In genomic region chr18:23231340-23232021, GRCh38 we compare ENCODE assay signal across 1 cellular context.
TF ChIP-seq lines count a peak whose summit lies in the region.

No MANE protein-coding gene starts in this region.

TF ChIP-seq in GM12878, 131 proteins besides CTCF, POLR2A, EP300 and RAD21 (continued from another document and continues in another):
- TF ChIP-seq ZBTB40 (IDR thresholded peaks at IDR 0.05; ENCODE audit: borderline replicate concordance) (peak; percentile 50; the same call in 1 of the 2 replicates), ETV6 (conservative IDR thresholded peaks at IDR 0.05 in 1 of 2, IDR thresholded peaks at IDR 0.05 in 1 of 2; ENCODE audit: borderline replicate concordance in 1 of 2, low read depth in 1 of 2) (peak in 1 of 2 experiments; percentile 95; a peak in 2 of 4 replicates), KAT2A (conservative IDR thresholded peaks at IDR 0.05; ENCODE audit: control insufficient read depth, low read depth, low read length) (no peak), SMAD5 (IDR thresholded peaks at IDR 0.05; ENCODE audit: low read depth) (no peak), SMARCA5 (IDR thresholded peaks at IDR 0.05) (no peak), MLLT1 (IDR thresholded peaks at IDR 0.05) (peak; percentile 94), ZNF592 (IDR thresholded peaks at IDR 0.05) (peak; percentile 98), HDAC2 (IDR thresholded peaks at IDR 0.05) (no peak), STAT3 (IDR thresholded peaks at IDR 0.05; ENCODE audit: low read depth, low read length) (peak; percentile 100), MXI1 (IDR thresholded peaks at IDR 0.05; ENCODE audit: low read depth, low read length) (peak; percentile 73), TARDBP (IDR thresholded peaks at IDR 0.05; ENCODE audit: borderline replicate concordance) (peak; percentile 75; the same call in 1 of the 2 replicates), CHD1 (IDR thresholded peaks at IDR 0.05; ENCODE audit: low read depth, low read length) (no peak), CEBPB (IDR thresholded peaks at IDR 0.05; ENCODE audit: borderline replicate concordance in 1 of 2, low read depth in 2 of 2, low read length in 2 of 2) (peak; percentile 57 to 91; a peak in 2 of 4 replicates), USF2 (IDR thresholded peaks at IDR 0.05; ENCODE audit: borderline replicate concordance, low read depth, low read length) (peak; percentile 81), CREB1 (IDR thresholded peaks at IDR 0.05; ENCODE audit: low read depth) (peak; percentile 96), ZNF384 (IDR thresholded peaks at IDR 0.05; ENCODE audit: borderline replicate concordance, low read depth, low read length) (peak; percentile 57; the same call in 1 of the 2 replicates), SMAD1 (IDR thresholded peaks at IDR 0.05; ENCODE audit: low read depth, partially characterized antibody) (peak; percentile 91), TAF1 (IDR thresholded peaks at IDR 0.05; ENCODE audit: borderline replicate concordance, low read depth, low read length) (peak; percentile 30; the same call in 1 of the 2 replicates), CBFB (IDR thresholded peaks at IDR 0.05; ENCODE audit: low read depth) (peak; percentile 94), NBN (IDR thresholded peaks at IDR 0.05) (peak; percentile 99), ATF7 (IDR thresholded peaks at IDR 0.05; ENCODE audit: low read depth) (peak; percentile 100), ZNF274 (IDR thresholded peaks at IDR 0.05; ENCODE audit: insufficient read depth, insufficient read length) (no peak), ATF2 (IDR thresholded peaks at IDR 0.05; ENCODE audit: low read length) (peak; percentile 100), SREBF1 (IDR thresholded peaks at IDR 0.05; ENCODE audit: low read length) (peak; percentile 68; the same call in 1 of the 2 replicates), EED (IDR thresholded peaks at IDR 0.05; ENCODE audit: low read depth) (peak; percentile 98), RFX5 (IDR thresholded peaks at IDR 0.05; ENCODE audit: low read depth, low read length) (no peak), TBL1XR1 (IDR thresholded peaks at IDR 0.05; ENCODE audit: low read depth, low read length) (peak; percentile 99), JUND (IDR thresholded peaks at IDR 0.05; ENCODE audit: low read depth, low read length) (peak; percentile 97), FOXK2 (IDR thresholded peaks at IDR 0.05) (no peak), CHD4 (IDR thresholded peaks at IDR 0.05) (no peak), CEBPZ (IDR thresholded peaks at IDR 0.05; ENCODE audit: low read depth, low read length) (no peak), FOXM1 (IDR thresholded peaks at IDR 0.05; ENCODE audit: low read depth, low read length) (peak; percentile 100), NFXL1 (IDR thresholded peaks at IDR 0.05; ENCODE audit: borderline replicate concordance) (no peak), SMC3 (IDR thresholded peaks at IDR 0.05; ENCODE audit: borderline replicate concordance, low read length) (peak; percentile 14; the same call in 1 of the 2 replicates)
- TF ChIP-seq, protein P1, sequence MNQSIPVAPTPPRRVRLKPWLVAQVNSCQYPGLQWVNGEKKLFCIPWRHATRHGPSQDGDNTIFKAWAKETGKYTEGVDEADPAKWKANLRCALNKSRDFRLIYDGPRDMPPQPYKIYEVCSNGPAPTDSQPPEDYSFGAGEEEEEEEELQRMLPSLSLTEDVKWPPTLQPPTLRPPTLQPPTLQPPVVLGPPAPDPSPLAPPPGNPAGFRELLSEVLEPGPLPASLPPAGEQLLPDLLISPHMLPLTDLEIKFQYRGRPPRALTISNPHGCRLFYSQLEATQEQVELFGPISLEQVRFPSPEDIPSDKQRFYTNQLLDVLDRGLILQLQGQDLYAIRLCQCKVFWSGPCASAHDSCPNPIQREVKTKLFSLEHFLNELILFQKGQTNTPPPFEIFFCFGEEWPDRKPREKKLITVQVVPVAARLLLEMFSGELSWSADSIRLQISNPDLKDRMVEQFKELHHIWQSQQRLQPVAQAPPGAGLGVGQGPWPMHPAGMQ (IDR thresholded peaks at IDR 0.05; ENCODE audit: borderline replicate concordance) = no peak
- TF ChIP-seq, protein P2, sequence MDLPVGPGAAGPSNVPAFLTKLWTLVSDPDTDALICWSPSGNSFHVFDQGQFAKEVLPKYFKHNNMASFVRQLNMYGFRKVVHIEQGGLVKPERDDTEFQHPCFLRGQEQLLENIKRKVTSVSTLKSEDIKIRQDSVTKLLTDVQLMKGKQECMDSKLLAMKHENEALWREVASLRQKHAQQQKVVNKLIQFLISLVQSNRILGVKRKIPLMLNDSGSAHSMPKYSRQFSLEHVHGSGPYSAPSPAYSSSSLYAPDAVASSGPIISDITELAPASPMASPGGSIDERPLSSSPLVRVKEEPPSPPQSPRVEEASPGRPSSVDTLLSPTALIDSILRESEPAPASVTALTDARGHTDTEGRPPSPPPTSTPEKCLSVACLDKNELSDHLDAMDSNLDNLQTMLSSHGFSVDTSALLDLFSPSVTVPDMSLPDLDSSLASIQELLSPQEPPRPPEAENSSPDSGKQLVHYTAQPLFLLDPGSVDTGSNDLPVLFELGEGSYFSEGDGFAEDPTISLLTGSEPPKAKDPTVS (IDR thresholded peaks at IDR 0.05; ENCODE audit: low read depth, low read length) = 0 out of 2 replicates have a peak, but pooled peaks have one; percentile 38
- TF ChIP-seq, protein P3, sequence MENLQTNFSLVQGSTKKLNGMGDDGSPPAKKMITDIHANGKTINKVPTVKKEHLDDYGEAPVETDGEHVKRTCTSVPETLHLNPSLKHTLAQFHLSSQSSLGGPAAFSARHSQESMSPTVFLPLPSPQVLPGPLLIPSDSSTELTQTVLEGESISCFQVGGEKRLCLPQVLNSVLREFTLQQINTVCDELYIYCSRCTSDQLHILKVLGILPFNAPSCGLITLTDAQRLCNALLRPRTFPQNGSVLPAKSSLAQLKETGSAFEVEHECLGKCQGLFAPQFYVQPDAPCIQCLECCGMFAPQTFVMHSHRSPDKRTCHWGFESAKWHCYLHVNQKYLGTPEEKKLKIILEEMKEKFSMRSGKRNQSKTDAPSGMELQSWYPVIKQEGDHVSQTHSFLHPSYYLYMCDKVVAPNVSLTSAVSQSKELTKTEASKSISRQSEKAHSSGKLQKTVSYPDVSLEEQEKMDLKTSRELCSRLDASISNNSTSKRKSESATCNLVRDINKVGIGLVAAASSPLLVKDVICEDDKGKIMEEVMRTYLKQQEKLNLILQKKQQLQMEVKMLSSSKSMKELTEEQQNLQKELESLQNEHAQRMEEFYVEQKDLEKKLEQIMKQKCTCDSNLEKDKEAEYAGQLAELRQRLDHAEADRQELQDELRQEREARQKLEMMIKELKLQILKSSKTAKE (IDR thresholded peaks at IDR 0.05; ENCODE audit: low read depth, poor library complexity, severe bottlenecking) = peak; percentile 99
